34 cellular contexts compared by ENCODE assay signal in the genomic region with DNA sequence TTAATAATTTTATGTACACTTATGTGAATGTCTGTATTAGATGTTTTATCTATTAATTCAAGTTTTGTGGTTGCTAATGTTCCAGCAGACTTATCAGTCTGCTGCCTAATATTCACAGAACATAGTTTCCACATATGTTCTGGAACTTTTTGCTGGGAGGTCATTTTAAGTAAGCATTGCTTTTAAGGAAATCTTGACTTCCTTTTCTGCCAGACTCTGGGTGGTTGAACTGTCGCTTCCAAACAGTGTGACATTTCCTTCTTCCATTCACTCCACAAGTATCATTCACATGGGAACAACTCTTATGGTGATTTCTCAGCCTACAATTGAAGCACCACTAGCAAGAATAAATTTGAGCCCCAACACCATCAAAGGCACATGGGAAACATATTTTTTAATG.
"Had no signal": no experiment of that assay in that cellular context is flagged by ENCODE, and none has a peak within 500 bp of the region (broad histone marks: within the 10 kb centered on the region; RNA-seq: fewer than 3 reads in every experiment).

No MANE protein-coding gene starts in this region.

- H3K4me1 Mint-ChIP-seq: activated CD4-positive, alpha-beta memory T cell treated with anti-CD3 and anti-CD28 coated beads, Interleukin-2, amount 10 ng/mL, durations not matched to agents 7 days and 5 days; activated CD4-positive, alpha-beta T cell treated with anti-CD3 and anti-CD28 coated beads, Interleukin-2, amount 10 ng/mL, durations not matched to agents 7 days and 5 days; activated naive CD4-positive, alpha-beta T cell treated with anti-CD3 and anti-CD28 coated beads, Interleukin-2, amount 10 ng/mL, durations not matched to agents 7 days and 5 days; activated naive CD8-positive, alpha-beta T cell treated with anti-CD3 and anti-CD28 coated beads, Interleukin-2, amount 10 ng/mL, durations not matched to agents 7 days and 5 days; central memory CD8-positive, alpha-beta T cell; T-helper 17 cell had no signal

- DNase-seq: activated CD4-positive, alpha-beta memory T cell treated with anti-CD3 and anti-CD28 coated beads, Interleukin-2, amount 10 ng/mL, durations not matched to agents 7 days and 5 days; activated CD4-positive, alpha-beta T cell treated with anti-CD3 and anti-CD28 coated beads for 1 hour; activated CD4-positive, alpha-beta T cell treated with anti-CD3 and anti-CD28 coated beads for 4 hours; activated CD4-positive, alpha-beta T cell treated with anti-CD3 and anti-CD28 coated beads, Interleukin-2, amount 10 ng/mL, durations not matched to agents 7 days and 5 days; activated CD4-positive, alpha-beta T cell treated with anti-CD3 and anti-CD28 coated beads, Interleukin-2, amount 50 U/mL, for 4 hours; activated CD4-positive, CD25-positive, alpha-beta regulatory T cell; activated CD8-positive, alpha-beta memory T cell treated with anti-CD3 and anti-CD28 coated beads, Interleukin-2, amount 50 U/mL, for 48 hours; activated gamma-delta T cell; activated naive CD4-positive, alpha-beta T cell; activated naive CD4-positive, alpha-beta T cell treated with anti-CD3 and anti-CD28 coated beads, Interleukin-2, amount 10 ng/mL, durations not matched to agents 7 days and 5 days; activated naive CD8-positive, alpha-beta T cell treated with anti-CD3 and anti-CD28 coated beads, Interleukin-2, amount 10 ng/mL, durations not matched to agents 7 days and 5 days; activated T-cell treated with anti-CD3 and anti-CD28 coated beads for 4 hours; activated T-cell treated with anti-CD3 and anti-CD28 coated beads, Interleukin-2, amount 50 U/mL, for 24 hours; activated T-cell treated with anti-CD3 and anti-CD28 coated beads, Interleukin-2, amount 50 U/mL, for 72 hours; dorsolateral prefrontal cortex; effector memory CD4-positive, alpha-beta T cell; endodermal cell; erythroblast; foreskin keratinocyte; gastrocnemius medialis; glutamatergic neuron; T-helper 1 cell; T-helper 17 cell; T1000; WERI-Rb-1 had no signal

- H3K4me3 ChIP-seq: ascending aorta, breast epithelium, coronary artery, dorsolateral prefrontal cortex, esophagus muscularis mucosa, gastrocnemius medialis had no signal

- H3K27me3 Mint-ChIP-seq: activated CD4-positive, alpha-beta T cell treated with anti-CD3 and anti-CD28 coated beads, Interleukin-2, amount 10 ng/mL, durations not matched to agents 7 days and 5 days; activated naive CD4-positive, alpha-beta T cell treated with anti-CD3 and anti-CD28 coated beads, Interleukin-2, amount 10 ng/mL, durations not matched to agents 7 days and 5 days; activated T-cell treated with anti-CD3 and anti-CD28 coated beads, Interleukin-2, amount 50 U/mL, for 24 hours; brain; central memory CD8-positive, alpha-beta T cell; dendritic cell treated with granulocyte-macrophage colony-stimulating factor and Interleukin-4, amounts not matched to agents 40 ng/mL and 50 ng/mL, for 4 days; T-helper 17 cell had no signal

- H3K4me1 ChIP-seq: ascending aorta, breast epithelium, esophagus muscularis mucosa, foreskin keratinocyte, gastrocnemius medialis had no signal

- H3K27ac ChIP-seq: ascending aorta, breast epithelium, dorsolateral prefrontal cortex, esophagus muscularis mucosa, foreskin keratinocyte, gastrocnemius medialis, WERI-Rb-1 had no signal

- H3K4me3 Mint-ChIP-seq: activated CD4-positive, alpha-beta memory T cell treated with anti-CD3 and anti-CD28 coated beads, Interleukin-2, amount 10 ng/mL, durations not matched to agents 7 days and 5 days; activated CD4-positive, alpha-beta T cell treated with anti-CD3 and anti-CD28 coated beads, Interleukin-2, amount 10 ng/mL, durations not matched to agents 7 days and 5 days; activated naive CD4-positive, alpha-beta T cell treated with anti-CD3 and anti-CD28 coated beads, Interleukin-2, amount 10 ng/mL, durations not matched to agents 7 days and 5 days; activated naive CD8-positive, alpha-beta T cell treated with anti-CD3 and anti-CD28 coated beads, Interleukin-2, amount 10 ng/mL, durations not matched to agents 7 days and 5 days; activated T-cell treated with anti-CD3 and anti-CD28 coated beads, Interleukin-2, amount 50 U/mL, for 24 hours; activated T-cell treated with anti-CD3 and anti-CD28 coated beads, Interleukin-2, amount 50 U/mL, for 72 hours; brain; central memory CD8-positive, alpha-beta T cell; dendritic cell treated with granulocyte-macrophage colony-stimulating factor and Interleukin-4, amounts not matched to agents 40 ng/mL and 50 ng/mL, for 4 days; endodermal cell; T-helper 17 cell; T-helper 2 cell treated with Interferon-gamma antibody and Interleukin-4, amounts not matched to agents 5 μg/mL and 100 μg/mL, for 36 hours had no signal

- H3K27ac Mint-ChIP-seq: activated CD4-positive, alpha-beta memory T cell treated with anti-CD3 and anti-CD28 coated beads, Interleukin-2, amount 10 ng/mL, durations not matched to agents 7 days and 5 days; activated CD4-positive, alpha-beta T cell treated with anti-CD3 and anti-CD28 coated beads, Interleukin-2, amount 10 ng/mL, durations not matched to agents 7 days and 5 days; activated naive CD4-positive, alpha-beta T cell treated with anti-CD3 and anti-CD28 coated beads, Interleukin-2, amount 10 ng/mL, durations not matched to agents 7 days and 5 days; activated naive CD4-positive, alpha-beta T cell treated with anti-CD3 and anti-CD28 coated beads, Interleukin-2, amount 50 U/mL, for 72 hours; activated naive CD8-positive, alpha-beta T cell treated with anti-CD3 and anti-CD28 coated beads, Interleukin-2, amount 10 ng/mL, durations not matched to agents 7 days and 5 days; activated T-cell treated with anti-CD3 and anti-CD28 coated beads, Interleukin-2, amount 50 U/mL, for 24 hours; activated T-cell treated with anti-CD3 and anti-CD28 coated beads, Interleukin-2, amount 50 U/mL, for 72 hours; brain; dendritic cell treated with granulocyte-macrophage colony-stimulating factor and Interleukin-4, amounts not matched to agents 40 ng/mL and 50 ng/mL, for 4 days; endodermal cell; T-helper 17 cell; T-helper 2 cell treated with Interferon-gamma antibody and Interleukin-4, amounts not matched to agents 5 μg/mL and 100 μg/mL, for 36 hours had no signal

- H3K9me3 Mint-ChIP-seq: activated CD4-positive, alpha-beta memory T cell treated with anti-CD3 and anti-CD28 coated beads, Interleukin-2, amount 10 ng/mL, durations not matched to agents 7 days and 5 days; activated CD4-positive, alpha-beta T cell treated with anti-CD3 and anti-CD28 coated beads, Interleukin-2, amount 10 ng/mL, durations not matched to agents 7 days and 5 days; activated naive CD4-positive, alpha-beta T cell treated with anti-CD3 and anti-CD28 coated beads, Interleukin-2, amount 10 ng/mL, durations not matched to agents 7 days and 5 days; activated naive CD4-positive, alpha-beta T cell treated with anti-CD3 and anti-CD28 coated beads, Interleukin-2, amount 50 U/mL, for 72 hours; activated naive CD8-positive, alpha-beta T cell treated with anti-CD3 and anti-CD28 coated beads, Interleukin-2, amount 10 ng/mL, durations not matched to agents 7 days and 5 days; activated T-cell treated with anti-CD3 and anti-CD28 coated beads, Interleukin-2, amount 50 U/mL, for 24 hours; activated T-cell treated with anti-CD3 and anti-CD28 coated beads, Interleukin-2, amount 50 U/mL, for 72 hours; brain; central memory CD8-positive, alpha-beta T cell; dendritic cell treated with granulocyte-macrophage colony-stimulating factor and Interleukin-4, amounts not matched to agents 40 ng/mL and 50 ng/mL, for 4 days; endodermal cell; T-helper 2 cell treated with Interferon-gamma antibody and Interleukin-4, amounts not matched to agents 5 μg/mL and 100 μg/mL, for 36 hours had no signal

- ATAC-seq: activated naive CD4-positive, alpha-beta T cell treated with anti-CD3 and anti-CD28 coated beads, Interleukin-2, amount 50 U/mL, for 72 hours; activated T-cell treated with anti-CD3 and anti-CD28 coated beads, Interleukin-2, amount 50 U/mL, for 72 hours; foreskin keratinocyte; gastrocnemius medialis; T-helper 17 cell had no signal

- H3K27me3 ChIP-seq: ascending aorta, breast epithelium, dorsolateral prefrontal cortex, esophagus muscularis mucosa, foreskin keratinocyte, gastrocnemius medialis had no signal

- H3K9me3 ChIP-seq: ascending aorta, breast epithelium, esophagus muscularis mucosa, gastrocnemius medialis had no signal

- H3K36me3 ChIP-seq: ascending aorta, breast epithelium, esophagus muscularis mucosa, gastrocnemius medialis, WERI-Rb-1 had no signal

- H3K36me3 Mint-ChIP-seq: activated naive CD4-positive, alpha-beta T cell treated with anti-CD3 and anti-CD28 coated beads, Interleukin-2, amount 10 ng/mL, durations not matched to agents 7 days and 5 days; activated naive CD4-positive, alpha-beta T cell treated with anti-CD3 and anti-CD28 coated beads, Interleukin-2, amount 50 U/mL, for 72 hours; activated naive CD8-positive, alpha-beta T cell treated with anti-CD3 and anti-CD28 coated beads, Interleukin-2, amount 10 ng/mL, durations not matched to agents 7 days and 5 days; brain had no signal
